In the genomic region with DNA sequence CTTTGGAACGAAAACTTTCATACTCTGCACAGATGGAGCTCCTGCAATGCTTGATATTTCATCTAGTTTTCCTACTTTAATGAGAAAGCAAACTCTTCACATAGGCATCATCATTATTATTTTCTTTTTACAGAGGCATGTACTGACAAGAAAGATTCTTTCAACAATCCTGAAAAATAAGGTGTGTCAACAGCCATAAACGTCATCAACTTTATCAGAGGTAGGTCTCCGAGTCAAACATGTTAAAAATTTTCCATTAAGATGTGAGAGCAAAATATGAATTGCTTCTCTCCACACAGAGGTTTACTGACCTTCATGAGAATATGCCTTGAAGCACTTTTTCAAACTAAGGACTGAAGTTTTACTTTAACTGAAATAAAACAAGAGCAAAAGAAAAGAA, we compare ENCODE assay signal across 1 cellular context.
A peak's percentile ranks its signal among the peaks of the same experiment; 100 is the strongest.
TF ChIP-seq lines count a peak whose summit lies in the region.

No MANE protein-coding gene starts in this region.

TF ChIP-seq in HepG2, 621 proteins besides CTCF, POLR2A, EP300 and RAD21:
- no peak for TF ChIP-seq MZF1 (CRISPR knock-in tag; IDR thresholded peaks at IDR 0.05; ENCODE audit: borderline replicate concordance)
- peak; percentile 32; the same call in 1 of the 2 replicates for TF ChIP-seq CREB1 (IDR thresholded peaks at IDR 0.05)
- no peak for TF ChIP-seq CREB1 (CRISPR knock-in tag; IDR thresholded peaks at IDR 0.05)
- no peak for TF ChIP-seq ATRX (CRISPR knock-in tag; IDR thresholded peaks at IDR 0.05; ENCODE audit: borderline replicate concordance)
- TF ChIP-seq ZNF781 (CRISPR knock-in tag; IDR thresholded peaks at IDR 0.05; ENCODE audit: borderline replicate concordance, not compliant biosample characterization), result no peak
- TF ChIP-seq SRSF1 (optimal IDR thresholded peaks at IDR 0.05; ENCODE audit: low read depth, low read length), result no peak
- no peak for TF ChIP-seq ZNF468 (CRISPR knock-in tag; IDR thresholded peaks at IDR 0.05)
- TF ChIP-seq, protein P1, sequence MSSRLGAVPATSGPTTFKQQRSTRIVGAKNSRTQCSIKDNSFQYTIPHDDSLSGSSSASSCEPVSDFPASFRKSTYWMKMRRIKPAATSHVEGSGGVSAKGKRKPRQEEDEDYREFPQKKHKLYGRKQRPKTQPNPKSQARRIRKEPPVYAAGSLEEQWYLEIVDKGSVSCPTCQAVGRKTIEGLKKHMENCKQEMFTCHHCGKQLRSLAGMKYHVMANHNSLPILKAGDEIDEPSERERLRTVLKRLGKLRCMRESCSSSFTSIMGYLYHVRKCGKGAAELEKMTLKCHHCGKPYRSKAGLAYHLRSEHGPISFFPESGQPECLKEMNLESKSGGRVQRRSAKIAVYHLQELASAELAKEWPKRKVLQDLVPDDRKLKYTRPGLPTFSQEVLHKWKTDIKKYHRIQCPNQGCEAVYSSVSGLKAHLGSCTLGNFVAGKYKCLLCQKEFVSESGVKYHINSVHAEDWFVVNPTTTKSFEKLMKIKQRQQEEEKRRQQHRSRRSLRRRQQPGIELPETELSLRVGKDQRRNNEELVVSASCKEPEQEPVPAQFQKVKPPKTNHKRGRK (CRISPR knock-in tag; IDR thresholded peaks at IDR 0.05), result no peak
TF ChIP-seq in HepG2: peak in this region for 1.
